ENCODE assay signal across 15 cellular contexts in the genomic region with DNA sequence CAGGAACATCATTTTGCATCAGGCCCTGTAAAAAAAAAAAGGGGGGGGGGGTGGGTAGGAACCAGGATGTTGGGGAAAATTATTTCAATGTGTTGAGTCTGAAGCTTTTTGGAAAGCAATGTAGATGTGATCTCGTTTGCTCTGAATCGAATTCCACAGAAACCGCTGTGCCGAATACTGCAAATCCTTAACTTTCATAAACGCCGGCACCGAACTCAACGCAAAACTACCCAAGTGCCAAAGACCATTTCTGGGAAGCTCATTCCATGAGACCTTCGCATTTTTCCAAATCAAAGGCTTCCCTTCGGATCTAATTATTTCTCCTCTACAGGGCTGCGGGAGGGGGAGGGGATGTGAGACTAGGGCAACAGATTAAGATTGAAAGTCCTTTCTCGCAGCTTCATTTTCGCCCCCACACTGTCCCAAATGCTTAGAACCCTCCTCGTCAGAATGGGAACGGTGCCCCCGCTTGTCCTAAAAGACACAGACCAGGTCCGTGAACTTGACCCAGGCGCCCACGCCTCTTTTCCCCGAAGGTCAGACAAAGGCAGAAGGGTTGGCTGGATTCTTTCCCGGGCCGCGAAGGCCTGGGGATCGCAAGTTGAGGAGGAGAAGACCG. TPM values are rescaled to one million over a fixed set of nuclear protein-coding genes. Genes with fewer than 3 reads are reported as not detected.
A peak's percentile ranks its signal among the peaks of the same experiment; 100 is the strongest.
DNase-seq lines count a peak whose midpoint lies in the region; ATAC-seq and TF ChIP-seq lines count a peak whose summit lies in the region.
"Had no signal": no experiment of that assay in that cellular context is flagged by ENCODE, and none has a peak within 500 bp of the region (broad histone marks: within the 10 kb centered on the region; RNA-seq: fewer than 3 reads in every experiment).

No MANE protein-coding gene starts in this region.

- POLR2A ChIA-PET in activated CD4-positive, alpha-beta memory T cell treated with anti-CD3 and anti-CD28 coated beads for 36 hours (lab: Charles Lee): interaction anchor here (1.3 kb wide), 1 partner anchor 27 kb away, joined by 3 read pairs; no protein-coding TSS in a partner anchor

- WGBS in mesenchymal stem cell: 2% methylated on average over 22 of the region's 25 CpGs
- WGBS in urinary bladder: 13% methylated on average over 25 of the region's 25 CpGs

- no peak overlapping the region for H2BK5ac ChIP-seq in mesenchymal stem cell (ENCODE audit: low read depth, low read length, poor library complexity, severe bottlenecking)

- peaks cover 25% of the 10 kb centered on the region for H3K4me1 Mint-ChIP-seq in activated naive CD4-positive, alpha-beta T cell treated with anti-CD3 and anti-CD28 coated beads, Interleukin-2, amount 50 U/mL, for 24 hours
- H3K4me1 Mint-ChIP-seq in activated naive CD4-positive, alpha-beta T cell treated with anti-CD3 and anti-CD28 coated beads for 36 hours (ENCODE audit: low read depth): peaks cover 19% of the 10 kb centered on the region
- H3K4me1 Mint-ChIP-seq in activated CD4-positive, alpha-beta memory T cell treated with anti-CD3 and anti-CD28 coated beads for 36 hours (ENCODE audit: low read depth): peaks cover 14% of the 10 kb centered on the region

- H3K4me1 ChIP-seq in mesenchymal stem cell (ENCODE audit: control insufficient read depth, insufficient read depth, low read depth, low read length) (peaks cover 15% of the 10 kb centered on the region), urinary bladder (ENCODE audit: insufficient read depth) (no peaks in the 10 kb centered on the region), right atrium auricular region (peaks cover 0 to 18% of the 10 kb centered on the region in 2 donors)

- no peak overlapping the region for H3K18ac ChIP-seq in mesenchymal stem cell (ENCODE audit: low read depth in 1 of 2, low read length in 2 of 2)

- intact Hi-C loops in activated naive CD4-positive, alpha-beta T cell treated with anti-CD3 and anti-CD28 coated beads for 36 hours (cut with micrococcal nuclease): loop anchor here (2.0 kb wide), 1 partner anchor 15 kb away; no protein-coding TSS in a partner anchor
- intact Hi-C loops in activated CD4-positive, alpha-beta memory T cell treated with anti-CD3 and anti-CD28 coated beads for 36 hours (cut with micrococcal nuclease): no loop called here

- H3K79me1 ChIP-seq in mesenchymal stem cell (replicated peaks; ENCODE audit: low read length, poor library complexity, severe bottlenecking): no peaks in the 10 kb centered on the region

- H3K14ac ChIP-seq in mesenchymal stem cell (ENCODE audit: low read length in 2 of 2): no peak overlapping the region

- ATAC-seq in GM21360 (IDR thresholded peaks at IDR 0.05; ENCODE audit: unreplicated experiment): no peak

- H2BK12ac ChIP-seq in mesenchymal stem cell (ENCODE audit: low read length in 2 of 2): no peak overlapping the region

- no peak overlapping the region for H3K4ac ChIP-seq in mesenchymal stem cell (ENCODE audit: low read depth in 1 of 2, low read length in 2 of 2)

- no peak for TF ChIP-seq CTCF in right atrium auricular region (IDR thresholded peaks at IDR 0.05)

- no peak overlapping the region for H3K4me3 Mint-ChIP-seq in activated naive CD4-positive, alpha-beta T cell treated with anti-CD3 and anti-CD28 coated beads, Interleukin-2, amount 50 U/mL, for 24 hours
- no peak overlapping the region for H3K4me3 Mint-ChIP-seq in activated naive CD4-positive, alpha-beta T cell treated with anti-CD3 and anti-CD28 coated beads for 36 hours
- H3K4me3 Mint-ChIP-seq in activated CD4-positive, alpha-beta memory T cell treated with anti-CD3 and anti-CD28 coated beads for 36 hours: peak overlapping the region; percentile 33

- no peaks in the 10 kb centered on the region for H3K9me3 Mint-ChIP-seq in activated naive CD4-positive, alpha-beta T cell treated with anti-CD3 and anti-CD28 coated beads, Interleukin-2, amount 50 U/mL, for 24 hours
- H3K9me3 Mint-ChIP-seq in activated naive CD4-positive, alpha-beta T cell treated with anti-CD3 and anti-CD28 coated beads for 36 hours: no peaks in the 10 kb centered on the region
- H3K9me3 Mint-ChIP-seq in activated CD4-positive, alpha-beta memory T cell treated with anti-CD3 and anti-CD28 coated beads for 36 hours: no peaks in the 10 kb centered on the region

- peaks cover 2% of the 10 kb centered on the region for H3K36me3 Mint-ChIP-seq in activated naive CD4-positive, alpha-beta T cell treated with anti-CD3 and anti-CD28 coated beads, Interleukin-2, amount 50 U/mL, for 24 hours
- no peaks in the 10 kb centered on the region for H3K36me3 Mint-ChIP-seq in activated naive CD4-positive, alpha-beta T cell treated with anti-CD3 and anti-CD28 coated beads for 36 hours (ENCODE audit: low read depth)
- H3K36me3 Mint-ChIP-seq in activated CD4-positive, alpha-beta memory T cell treated with anti-CD3 and anti-CD28 coated beads for 36 hours: peaks cover 2% of the 10 kb centered on the region

- no peaks in the 10 kb centered on the region for H3K36me3 ChIP-seq in mesenchymal stem cell (ENCODE audit: control insufficient read depth in 1 of 2, insufficient read depth in 2 of 2, low read depth in 1 of 2, low read length in 2 of 2)
- H3K36me3 ChIP-seq in urinary bladder (ENCODE audit: insufficient read depth): no peaks in the 10 kb centered on the region
- no peaks in the 10 kb centered on the region for H3K36me3 ChIP-seq in right atrium auricular region

- H2BK120ac ChIP-seq in mesenchymal stem cell (ENCODE audit: low read depth, low read length): no peak overlapping the region

- H2BK15ac ChIP-seq in mesenchymal stem cell (ENCODE audit: low read depth, poor library complexity, severe bottlenecking): no peak overlapping the region

- H3K27ac ChIP-seq in mesenchymal stem cell (ENCODE audit: low read length, poor library complexity, severe bottlenecking) (no peak overlapping the region), urinary bladder (ENCODE audit: low read depth) (no peak overlapping the region), right atrium auricular region (no peak overlapping the region)

- H2AK5ac ChIP-seq in mesenchymal stem cell (ENCODE audit: low read length, severe bottlenecking): no peak overlapping the region

- no peak for DNase-seq in activated naive CD4-positive, alpha-beta T cell treated with anti-CD3 and anti-CD28 coated beads for 36 hours
- no peak for DNase-seq in activated CD4-positive, alpha-beta memory T cell treated with anti-CD3 and anti-CD28 coated beads for 36 hours
- DNase-seq in mesenchymal stem cell: peak; percentile 50
- DNase-seq in right atrium auricular region (ENCODE audit: low spot score): no peak
- no peak for DNase-seq in HK-2 (ENCODE audit: unreplicated experiment)
- DNase-seq: activated naive CD4-positive, alpha-beta T cell treated with Interleukin-2 at 50 U/mL for 16 hours; AML-193; kidney; NCI-H1694; NCI-H748 treated with DMSO at 0.1 percent for 48 hours; SIG-M5 had no signal

- H3K27me3 ChIP-seq in mesenchymal stem cell (ENCODE audit: control insufficient read depth in 1 of 2, insufficient read depth in 1 of 2, low read length in 2 of 2) (peaks cover 85 to 100% of the 10 kb centered on the region in 2 experiments), right atrium auricular region (peaks cover 56 to 68% of the 10 kb centered on the region in 2 donors)

- H3K27ac Mint-ChIP-seq in activated naive CD4-positive, alpha-beta T cell treated with anti-CD3 and anti-CD28 coated beads, Interleukin-2, amount 50 U/mL, for 24 hours: peak overlapping the region; percentile 41
- no peak overlapping the region for H3K27ac Mint-ChIP-seq in activated naive CD4-positive, alpha-beta T cell treated with anti-CD3 and anti-CD28 coated beads for 36 hours
- H3K27ac Mint-ChIP-seq in activated CD4-positive, alpha-beta memory T cell treated with anti-CD3 and anti-CD28 coated beads for 36 hours: no peak overlapping the region

- H3K9me3 ChIP-seq in mesenchymal stem cell (ENCODE audit: control insufficient read depth, low read length) (peaks cover 6% of the 10 kb centered on the region), right atrium auricular region (no peaks in the 10 kb centered on the region)

- peak overlapping the region in 1 of 2 experiments; percentile 10 for H3K23ac ChIP-seq in mesenchymal stem cell (ENCODE audit: low read length in 2 of 2)

- no peak overlapping the region for H3K9ac ChIP-seq in mesenchymal stem cell (ENCODE audit: low read length)

- H4K8ac ChIP-seq in mesenchymal stem cell (ENCODE audit: low read length): no peak overlapping the region

- no peak overlapping the region for H2AFZ ChIP-seq in mesenchymal stem cell (ENCODE audit: low read depth, low read length)

- peaks cover 60% of the 10 kb centered on the region for H3K27me3 Mint-ChIP-seq in activated naive CD4-positive, alpha-beta T cell treated with anti-CD3 and anti-CD28 coated beads, Interleukin-2, amount 50 U/mL, for 24 hours
- H3K27me3 Mint-ChIP-seq in activated naive CD4-positive, alpha-beta T cell treated with anti-CD3 and anti-CD28 coated beads for 36 hours (ENCODE audit: low read depth): peaks cover 66% of the 10 kb centered on the region
- H3K27me3 Mint-ChIP-seq in activated CD4-positive, alpha-beta memory T cell treated with anti-CD3 and anti-CD28 coated beads for 36 hours: peaks cover 76% of the 10 kb centered on the region

- peak overlapping the region; percentile 43 for H4K91ac ChIP-seq in mesenchymal stem cell (ENCODE audit: low read length)

- no peak overlapping the region for H3K4me2 ChIP-seq in mesenchymal stem cell (ENCODE audit: low read length, poor library complexity, severe bottlenecking)

- H3K4me3 ChIP-seq in mesenchymal stem cell (ENCODE audit: insufficient read depth in 1 of 2, low read depth in 1 of 2, low read length in 2 of 2): no peak overlapping the region
- peak overlapping the region; percentile 9 for H3K4me3 ChIP-seq in urinary bladder (ENCODE audit: low read depth, low read length)
- H3K4me3 ChIP-seq in right atrium auricular region: no peak overlapping the region

- CTCF ChIA-PET in activated naive CD4-positive, alpha-beta T cell treated with anti-CD3 and anti-CD28 coated beads for 36 hours (lab: Charles Lee): interaction anchor here (0.6 to 2.3 kb wide), 8 partner anchors 32 to 166 kb away, joined by 3 to 10 read pairs (median 4); no protein-coding TSS in a partner anchor
- CTCF ChIA-PET in activated CD4-positive, alpha-beta memory T cell treated with anti-CD3 and anti-CD28 coated beads for 36 hours (lab: Charles Lee): interaction anchor here (0.9 to 1.9 kb wide), 4 partner anchors 20 to 100 kb away, joined by 3 to 6 read pairs (median 4); no protein-coding TSS in a partner anchor

RNA-seq across cellular contexts. Expression of a gene that starts 4.0 kb away (rescaled TPM):
- total RNA-seq in activated naive CD4-positive, alpha-beta T cell treated with anti-CD3 and anti-CD28 coated beads for 36 hours: not detected
- not detected for total RNA-seq in activated CD4-positive, alpha-beta memory T cell treated with anti-CD3 and anti-CD28 coated beads for 36 hours
- polyA plus RNA-seq in mesenchymal stem cell (2013, experiment 1 of 2): not detected
- not detected for polyA plus RNA-seq in mesenchymal stem cell (2013, experiment 2 of 2)
- total RNA-seq in urinary bladder (7.7 TPM), right atrium auricular region (not detected)
- polyA plus RNA-seq in urinary bladder: 18.0 TPM
- total RNA-seq: Daoy, kidney had no signal

RNA-seq across cellular contexts. Expression of a gene that starts 4.7 kb away (rescaled TPM):
- not detected for total RNA-seq in activated naive CD4-positive, alpha-beta T cell treated with anti-CD3 and anti-CD28 coated beads for 36 hours
- not detected for total RNA-seq in activated CD4-positive, alpha-beta memory T cell treated with anti-CD3 and anti-CD28 coated beads for 36 hours
- 1.5 TPM for polyA plus RNA-seq in mesenchymal stem cell (2013, experiment 1 of 2)
- polyA plus RNA-seq in mesenchymal stem cell (2013, experiment 2 of 2): 1.0 TPM
- total RNA-seq in urinary bladder (2.1 TPM), right atrium auricular region (not detected)
- polyA plus RNA-seq in urinary bladder: 1.7 TPM
- total RNA-seq: Daoy, kidney had no signal

RNA-seq across cellular contexts. Expression of a gene that starts 10.3 kb away (rescaled TPM):
- total RNA-seq in activated naive CD4-positive, alpha-beta T cell treated with anti-CD3 and anti-CD28 coated beads for 36 hours: not detected
- not detected for total RNA-seq in activated CD4-positive, alpha-beta memory T cell treated with anti-CD3 and anti-CD28 coated beads for 36 hours
- 1.3 TPM for polyA plus RNA-seq in mesenchymal stem cell (2013, experiment 1 of 2)
- polyA plus RNA-seq in mesenchymal stem cell (2013, experiment 2 of 2): 1.2 TPM
- total RNA-seq in urinary bladder: 1.7 TPM
- 1.5 TPM for polyA plus RNA-seq in urinary bladder
- total RNA-seq in right atrium auricular region: not detected
- total RNA-seq: kidney had no signal
